Comparison of ENCODE assay signal across 8 cellular contexts in the genomic region with DNA sequence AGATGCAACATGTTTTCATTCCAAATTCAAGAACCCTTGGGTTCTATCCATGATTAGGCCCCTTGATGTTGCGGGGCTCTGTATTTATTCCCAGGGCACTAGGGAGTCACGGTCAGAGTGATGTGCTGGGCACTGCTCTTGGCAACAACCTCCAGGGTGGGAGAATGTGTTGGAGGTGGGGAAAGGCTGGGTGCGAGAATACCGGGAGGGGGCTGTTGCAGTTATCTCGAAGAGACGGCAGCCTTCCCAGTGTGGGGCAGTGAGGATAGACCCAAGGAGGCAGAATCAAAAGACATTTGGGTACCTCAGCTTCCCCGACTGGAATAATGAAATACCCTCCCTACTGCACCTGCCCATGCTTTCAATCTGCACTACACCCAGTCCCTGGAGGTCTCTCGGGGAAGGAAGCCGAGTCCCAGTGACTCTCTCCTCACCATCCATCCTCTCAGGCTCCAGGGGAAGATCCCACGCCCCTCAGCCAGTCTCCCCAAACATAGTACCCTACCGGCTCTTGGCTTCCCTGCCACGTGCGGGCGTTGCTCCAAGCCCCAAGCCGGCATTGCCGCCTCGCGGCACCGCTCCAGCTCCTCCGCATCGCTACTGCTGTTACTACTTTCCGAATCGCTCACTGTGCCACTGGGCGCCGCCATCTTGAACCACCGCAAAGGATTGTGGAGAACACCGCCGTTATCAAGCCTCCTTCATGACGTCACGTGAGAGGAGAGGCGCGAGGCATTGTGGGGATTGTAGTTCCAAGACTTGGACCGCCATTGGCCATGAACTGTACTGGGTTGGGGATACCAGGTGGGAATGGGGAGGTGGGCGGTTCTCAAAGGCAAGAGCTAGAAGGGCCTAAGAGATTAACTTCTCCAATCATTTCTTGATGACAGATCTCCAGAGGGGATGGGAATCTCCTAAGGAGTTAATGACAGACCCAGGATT. TPM values are rescaled to one million over a fixed set of nuclear protein-coding genes. Genes with fewer than 3 reads are reported as not detected.
A peak's percentile ranks its signal among the peaks of the same experiment; 100 is the strongest.
DNase-seq lines count a peak whose midpoint lies in the region; ATAC-seq and TF ChIP-seq lines count a peak whose summit lies in the region.

A gene with protein sequence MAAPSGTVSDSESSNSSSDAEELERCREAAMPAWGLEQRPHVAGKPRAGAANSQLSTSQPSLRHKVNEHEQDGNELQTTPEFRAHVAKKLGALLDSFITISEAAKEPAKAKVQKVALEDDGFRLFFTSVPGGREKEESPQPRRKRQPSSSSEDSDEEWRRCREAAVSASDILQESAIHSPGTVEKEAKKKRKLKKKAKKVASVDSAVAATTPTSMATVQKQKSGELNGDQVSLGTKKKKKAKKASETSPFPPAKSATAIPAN (minus strand): TSS at position 663 of the 942 bp plus-strand sequence. CDS start 13 bp downstream, at position 650.

- intact Hi-C loops in colonic mucosa (cut with DNase I) = no loop called here

- ATAC-seq in GM19328 (IDR thresholded peaks at IDR 0.05; ENCODE audit: unreplicated experiment) (peak; percentile 96), HG03469 (IDR thresholded peaks at IDR 0.05; ENCODE audit: unreplicated experiment) (peak; percentile 82)

- peaks cover 12 to 14% (median 13%) of the 10 kb centered on the region in 10 experiments for H3K4me1 ChIP-seq in BLaER1 treated with 17β-estradiol and CSF1 and Interleukin-3, amounts not matched to agents 10 nM and 100 nM
- H3K4me1 ChIP-seq in colonic mucosa = no peaks in the 10 kb centered on the region

- TF ChIP-seq CTCF in colonic mucosa (IDR thresholded peaks at IDR 0.05) = no peak

- H3K4me3 ChIP-seq in BLaER1 treated with 17β-estradiol and CSF1 and Interleukin-3, amounts not matched to agents 10 nM and 100 nM = peak within 1 kb of the TSS; percentile 67 to 94 (median 87)
- peak within 1 kb of the TSS; percentile 60 for H3K4me3 ChIP-seq in colonic mucosa

- H3K9me3 ChIP-seq in BLaER1 treated with 17β-estradiol and CSF1 and Interleukin-3, amounts not matched to agents 10 nM and 100 nM (replicated peaks in 1 of 11) = no peaks in the 10 kb centered on the region
- no peaks in the 10 kb centered on the region for H3K9me3 ChIP-seq in colonic mucosa

- no peaks in the 10 kb centered on the region for H3K27me3 ChIP-seq in BLaER1 treated with 17β-estradiol and CSF1 and Interleukin-3, amounts not matched to agents 10 nM and 100 nM
- H3K27me3 ChIP-seq in colonic mucosa = no peaks in the 10 kb centered on the region

- DNase-seq in NCI-H526 (lab: John Stamatoyannopoulos, UW) = peak; percentile 81 to 96
- peak; percentile 88 to 93 for DNase-seq in activated CD4-positive, alpha-beta T cell treated with anti-CD3 and anti-CD28 coated beads for 4 hours
- DNase-seq in colonic mucosa = peak; percentile 96
- peak; percentile 97 for DNase-seq in left kidney (ENCODE audit: low read depth, low spot score)
- peak; percentile 95 for DNase-seq in stimulated activated CD4-positive, alpha-beta T cell treated with anti-CD3 and anti-CD28 coated beads, Interleukin-1b, Interleukin-23, amount 100 ng/mL, for 48 hours

- peak within 1 kb of the TSS; percentile 1 to 87 (median 79); a peak in 21 of 22 replicates for H3K27ac ChIP-seq in BLaER1 treated with 17β-estradiol and CSF1 and Interleukin-3, amounts not matched to agents 10 nM and 100 nM
- no peak within 1 kb of the TSS for H3K27ac ChIP-seq in colonic mucosa

- peaks cover 10 to 28% (median 20%) of the 10 kb centered on the region in 11 experiments for H3K36me3 ChIP-seq in BLaER1 treated with 17β-estradiol and CSF1 and Interleukin-3, amounts not matched to agents 10 nM and 100 nM
- H3K36me3 ChIP-seq in colonic mucosa = no peaks in the 10 kb centered on the region

- H4K20me1 ChIP-seq in BLaER1 treated with 17β-estradiol and CSF1 and Interleukin-3, amounts not matched to agents 10 nM and 100 nM = peaks cover 0 to 8% (median 0%) of the 10 kb centered on the region in 11 experiments; a peak in 1 of 22 replicates

- H3K9ac ChIP-seq in BLaER1 treated with 17β-estradiol and CSF1 and Interleukin-3, amounts not matched to agents 10 nM and 100 nM = peak within 1 kb of the TSS; percentile 69 to 91 (median 84)
- peak within 1 kb of the TSS; percentile 70 to 83 for H3K9ac ChIP-seq in colonic mucosa (ENCODE audit: low read depth in 2 of 2, low read length in 2 of 2)

- peak within 1 kb of the TSS; percentile 92 to 98 (median 94) for H3K4me2 ChIP-seq in BLaER1 treated with 17β-estradiol and CSF1 and Interleukin-3, amounts not matched to agents 10 nM and 100 nM

RNA-seq across cellular contexts. Expression of the gene that starts here (rescaled TPM):
- 10 to 100 TPM; 10.6 to 18.3 TPM for total RNA-seq in colonic mucosa
